In the genomic region with DNA sequence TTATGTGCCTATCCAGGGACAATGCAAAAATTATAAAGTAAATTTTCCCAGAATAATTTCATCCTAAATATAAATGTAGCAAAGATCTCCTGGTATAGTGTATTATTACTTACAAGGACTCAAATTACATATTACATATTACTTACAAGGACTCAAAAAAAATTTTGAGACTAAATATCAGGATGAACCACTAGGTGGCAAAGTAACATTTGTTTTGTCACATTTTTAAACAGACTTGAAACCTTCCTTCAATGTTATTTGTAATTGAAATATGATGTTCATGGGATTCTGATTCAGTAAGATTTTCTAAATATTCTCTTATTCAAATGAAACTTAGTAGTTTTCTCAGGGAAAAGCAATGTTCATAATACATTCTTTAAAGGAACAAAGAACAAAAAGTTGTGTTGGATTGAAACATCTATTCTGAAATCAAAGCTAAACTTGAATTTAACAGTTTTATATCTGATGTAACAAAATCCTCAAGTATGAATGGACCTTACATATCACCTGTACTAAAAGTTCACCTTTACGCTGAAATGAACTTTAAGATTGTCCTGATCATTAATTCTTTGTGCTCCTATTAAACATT, we compare ENCODE assay signal across 8 cellular contexts.
DNase-seq lines count a peak whose midpoint lies in the region; ATAC-seq and TF ChIP-seq lines count a peak whose summit lies in the region.

No MANE protein-coding gene starts in this region.

- H3K79me2 ChIP-seq in OCI-LY7 (ENCODE audit: insufficient read depth, low read depth, low read length) = no peaks in the 10 kb centered on the region
- no peaks in the 10 kb centered on the region for H3K79me2 ChIP-seq in parathyroid adenoma

- CTCF ChIA-PET in OCI-LY7 (lab: Charles Lee; ENCODE audit: unreplicated experiment) = no interaction called here
- CTCF ChIA-PET in activated naive CD4-positive, alpha-beta T cell treated with anti-CD3 and anti-CD28 coated beads, Interleukin-2, amount 10 ng/mL, durations not matched to agents 7 days and 5 days (lab: Charles Lee) = interaction anchor here (0.6 to 1.4 kb wide), 4 partner anchors 11 to 603 kb away, joined by 3 to 4 read pairs (median 4); no protein-coding TSS in a partner anchor

- H3K9me3 ChIP-seq in OCI-LY7 (ENCODE audit: low read length) (no peaks in the 10 kb centered on the region), parathyroid adenoma (ENCODE audit: control insufficient read depth, low read length) (no peaks in the 10 kb centered on the region)

- no peaks in the 10 kb centered on the region for H3K9me2 ChIP-seq in OCI-LY7 (ENCODE audit: insufficient read depth, low read length)

- H3K36me3 ChIP-seq in OCI-LY7 (ENCODE audit: insufficient read depth, low read length) (no peaks in the 10 kb centered on the region), parathyroid adenoma (ENCODE audit: control insufficient read depth, insufficient read depth, low read length) (no peaks in the 10 kb centered on the region)

- H3K27me3 ChIP-seq in parathyroid adenoma (ENCODE audit: control insufficient read depth, insufficient read depth, low read length) = no peaks in the 10 kb centered on the region

- H3K4me3 ChIP-seq in OCI-LY7 (ENCODE audit: low read depth, low read length, poor library complexity, severe bottlenecking) = no peak overlapping the region
- no peak overlapping the region for H3K4me3 ChIP-seq in epithelial cell of esophagus (ENCODE audit: low read length)
- no peak overlapping the region for H3K4me3 ChIP-seq in parathyroid adenoma (ENCODE audit: low read depth, low read length)

- H4K20me1 ChIP-seq in OCI-LY7 (ENCODE audit: insufficient read depth, low read length) = no peaks in the 10 kb centered on the region

- POLR2A ChIA-PET in OCI-LY7 (lab: Charles Lee) = no interaction called here

- H3K4me1 Mint-ChIP-seq in activated naive CD4-positive, alpha-beta T cell treated with anti-CD3 and anti-CD28 coated beads, Interleukin-2, amount 10 ng/mL, durations not matched to agents 7 days and 5 days = no peaks in the 10 kb centered on the region
- no peaks in the 10 kb centered on the region for H3K4me1 Mint-ChIP-seq in activated T-cell treated with anti-CD3 and anti-CD28 coated beads, Interleukin-2, amount 50 U/mL, for 4 hours (ENCODE audit: low read depth)

- peak; percentile 69 for DNase-seq in EH (ENCODE audit: low read depth)
- DNase-seq in HuH-7 (ENCODE audit: low spot score) = peak; percentile 15
- peak; percentile 27 for DNase-seq in OCI-LY7 (ENCODE audit: low spot score)
- peak; percentile 73 for DNase-seq in epithelial cell of esophagus (ENCODE audit: low read depth)
- no peak for DNase-seq in activated naive CD4-positive, alpha-beta T cell treated with anti-CD3 and anti-CD28 coated beads, Interleukin-2, amount 10 ng/mL, durations not matched to agents 7 days and 5 days
- DNase-seq in stimulated activated CD4-positive, alpha-beta T cell treated with anti-CD3 and anti-CD28 coated beads, Interleukin-1b, Interleukin-23, amount 100 ng/mL, for 48 hours = no peak
- DNase-seq in activated T-cell treated with anti-CD3 and anti-CD28 coated beads, Interleukin-2, amount 50 U/mL, for 4 hours = no peak

- H3K4me3 Mint-ChIP-seq in activated naive CD4-positive, alpha-beta T cell treated with anti-CD3 and anti-CD28 coated beads, Interleukin-2, amount 10 ng/mL, durations not matched to agents 7 days and 5 days = no peak overlapping the region
- no peak overlapping the region for H3K4me3 Mint-ChIP-seq in activated T-cell treated with anti-CD3 and anti-CD28 coated beads, Interleukin-2, amount 50 U/mL, for 4 hours

- no peaks in the 10 kb centered on the region for H3K27me3 Mint-ChIP-seq in activated naive CD4-positive, alpha-beta T cell treated with anti-CD3 and anti-CD28 coated beads, Interleukin-2, amount 10 ng/mL, durations not matched to agents 7 days and 5 days
- H3K27me3 Mint-ChIP-seq in activated T-cell treated with anti-CD3 and anti-CD28 coated beads, Interleukin-2, amount 50 U/mL, for 4 hours (ENCODE audit: low read depth) = no peaks in the 10 kb centered on the region

- no peak overlapping the region for H3K27ac Mint-ChIP-seq in activated naive CD4-positive, alpha-beta T cell treated with anti-CD3 and anti-CD28 coated beads, Interleukin-2, amount 10 ng/mL, durations not matched to agents 7 days and 5 days

- ATAC-seq in activated T-cell treated with anti-CD3 and anti-CD28 coated beads, Interleukin-2, amount 50 U/mL, for 4 hours = no peak

- no peak overlapping the region for H3K9ac ChIP-seq in parathyroid adenoma

- H2AFZ ChIP-seq in OCI-LY7 (ENCODE audit: low read length) (no peak overlapping the region), parathyroid adenoma (no peak overlapping the region)

- no peaks in the 10 kb centered on the region for H3K9me3 Mint-ChIP-seq in activated naive CD4-positive, alpha-beta T cell treated with anti-CD3 and anti-CD28 coated beads, Interleukin-2, amount 10 ng/mL, durations not matched to agents 7 days and 5 days
- peaks cover under 1% of the 10 kb centered on the region for H3K9me3 Mint-ChIP-seq in activated T-cell treated with anti-CD3 and anti-CD28 coated beads, Interleukin-2, amount 50 U/mL, for 4 hours

- no peak overlapping the region for H3K27ac ChIP-seq in OCI-LY7 (ENCODE audit: low read depth, low read length, poor library complexity, severe bottlenecking)
- H3K27ac ChIP-seq in parathyroid adenoma = no peak overlapping the region

- no peaks in the 10 kb centered on the region for H3K36me3 Mint-ChIP-seq in activated naive CD4-positive, alpha-beta T cell treated with anti-CD3 and anti-CD28 coated beads, Interleukin-2, amount 10 ng/mL, durations not matched to agents 7 days and 5 days
- H3K36me3 Mint-ChIP-seq in activated T-cell treated with anti-CD3 and anti-CD28 coated beads, Interleukin-2, amount 50 U/mL, for 4 hours (ENCODE audit: insufficient read depth) = no peaks in the 10 kb centered on the region

- H3K4me2 ChIP-seq in OCI-LY7 (ENCODE audit: low read length) (no peak overlapping the region), parathyroid adenoma (ENCODE audit: low read length) (no peak overlapping the region)

- no TSS peak for BruUV-seq in OCI-LY7 (replicated peaks; lab: Mats Ljungman, UMichigan)

- no peaks in the 10 kb centered on the region for H3K4me1 ChIP-seq in OCI-LY7 (ENCODE audit: insufficient read depth, low read length, poor library complexity, severe bottlenecking)
- H3K4me1 ChIP-seq in parathyroid adenoma = no peaks in the 10 kb centered on the region

- intact Hi-C loops in OCI-LY7 (cut with micrococcal nuclease; ENCODE audit: unreplicated experiment) = no loop called here

- TF ChIP-seq CTCF in OCI-LY7 (conservative IDR thresholded peaks at IDR 0.05; ENCODE audit: low read length) (peak; percentile 81), epithelial cell of esophagus (IDR thresholded peaks at IDR 0.05; ENCODE audit: insufficient read depth, low read depth, low read length, missing control alignments) (peak; percentile 27), parathyroid adenoma (IDR thresholded peaks at IDR 0.05) (peak; percentile 47)

Comparison
In these comparisons a context has a peak if more than half of its experiments do, and no peak if none do; other contexts are left out.
1. DNase-seq: peak in EH (single experiment), HuH-7 (single experiment), OCI-LY7 (single experiment) and epithelial cell of esophagus (single experiment); none in activated naive CD4-positive, alpha-beta T cell treated with anti-CD3 and anti-CD28 coated beads, Interleukin-2, amount 10 ng/mL, durations not matched to agents 7 days and 5 days (single experiment), stimulated activated CD4-positive, alpha-beta T cell treated with anti-CD3 and anti-CD28 coated beads, Interleukin-1b, Interleukin-23, amount 100 ng/mL, for 48 hours (single experiment) and activated T-cell treated with anti-CD3 and anti-CD28 coated beads, Interleukin-2, amount 50 U/mL, for 4 hours (single experiment).
2. CTCF ChIP-seq: peak in every context shown above with its lines; median percentile 81 in OCI-LY7; 47 in parathyroid adenoma; 27 in epithelial cell of esophagus.